11 cellular contexts compared by ENCODE assay signal in genomic region chr1:30887485-30888315, GRCh38. TPM values are rescaled to one million over a fixed set of nuclear protein-coding genes. Genes with fewer than 3 reads are reported as not detected.
DNase-seq lines count a peak whose midpoint lies in the region; TF ChIP-seq lines count a peak whose summit lies in the region.
"Had no signal": no experiment of that assay in that cellular context is flagged by ENCODE, and none has a peak within 500 bp of the region (broad histone marks: within the 10 kb centered on the region; RNA-seq: fewer than 3 reads in every experiment).

No MANE protein-coding gene starts in this region.

- H3K36me3 Mint-ChIP-seq in CD4-positive, alpha-beta memory T cell = no peaks in the 10 kb centered on the region

- no peaks in the 10 kb centered on the region for H3K4me1 Mint-ChIP-seq in CD4-positive, alpha-beta memory T cell

- no peak overlapping the region for H3K4me3 Mint-ChIP-seq in CD4-positive, alpha-beta memory T cell
- H3K4me3 Mint-ChIP-seq: activated T-cell treated with anti-CD3 and anti-CD28 coated beads, Interleukin-2, amount 50 U/mL, for 72 hours had no signal

- CTCF ChIA-PET in CD4-positive, alpha-beta memory T cell (lab: Charles Lee; ENCODE audit: partially characterized antibody) = no interaction called here

- TF ChIP-seq CTCF in astrocyte of the spinal cord (IDR thresholded peaks at IDR 0.05; ENCODE audit: low read depth, low read length) (no peak), tibial artery (IDR thresholded peaks at IDR 0.05) (no peak)

- in situ Hi-C loops in astrocyte of the spinal cord (cut with HindIII; ENCODE audit: low sequenced_read_pairs) = no loop called here

- no peaks in the 10 kb centered on the region for H3K9me3 Mint-ChIP-seq in CD4-positive, alpha-beta memory T cell
- H3K9me3 Mint-ChIP-seq: activated T-cell treated with anti-CD3 and anti-CD28 coated beads, Interleukin-2, amount 50 U/mL, for 72 hours had no signal

- peaks cover 3 to 18% of the 10 kb centered on the region in 2 donors for H3K27me3 Mint-ChIP-seq in CD4-positive, alpha-beta memory T cell

- intact Hi-C loops in tibial artery (cut with DNase I; ENCODE audit: low total_unique reads) = no loop called here
- intact Hi-C loops in CD4-positive, alpha-beta memory T cell (cut with micrococcal nuclease) = no loop called here

- H3K9me3 ChIP-seq in HUES6 (ENCODE audit: control insufficient read depth, insufficient read depth, low read depth, low read length) = no peaks in the 10 kb centered on the region
- H3K9me3 ChIP-seq in tibial artery = no peaks in the 10 kb centered on the region
- H3K9me3 ChIP-seq in CD4-positive, alpha-beta memory T cell (ENCODE audit: control insufficient read depth in 1 of 2, low read length in 2 of 2) = no peaks in the 10 kb centered on the region

- H3K4me1 ChIP-seq in HUES6 (ENCODE audit: control insufficient read depth, insufficient read depth, low read length) (peaks cover 22% of the 10 kb centered on the region), tibial artery (peaks cover 7 to 55% (median 43%) of the 10 kb centered on the region in 4 donors)
- H3K4me1 ChIP-seq in CD4-positive, alpha-beta memory T cell (ENCODE audit: insufficient read depth, low read length) = no peaks in the 10 kb centered on the region
- H3K4me1 ChIP-seq: parathyroid adenoma had no signal

- H3K27ac Mint-ChIP-seq in CD4-positive, alpha-beta memory T cell = no peak overlapping the region
- H3K27ac Mint-ChIP-seq: activated T-cell treated with anti-CD3 and anti-CD28 coated beads, Interleukin-2, amount 50 U/mL, for 72 hours had no signal

- DNase-seq in astrocyte of the spinal cord (ENCODE audit: low read depth, low spot score) = peak; percentile 21
- peak; percentile 68 for DNase-seq in hepatic stellate cell (ENCODE audit: low spot score)
- DNase-seq in tibial artery = no peak
- DNase-seq in NCI-H2029 treated with DMSO at 0.1 percent for 48 hours (lab: John Stamatoyannopoulos, UW) = no peak
- no peak for DNase-seq in activated naive CD4-positive, alpha-beta T cell treated with anti-CD3 and anti-CD28 coated beads, Interleukin-2, amount 50 U/mL, for 16 hours
- no peak for DNase-seq in CD4-positive, alpha-beta memory T cell
- DNase-seq: activated T-cell treated with anti-CD3 and anti-CD28 coated beads, Interleukin-2, amount 50 U/mL, for 72 hours; NCI-H1105; stimulated activated naive CD4-positive, alpha-beta T cell treated with Interleukin-2 at 50 U/mL for 16 hours had no signal

- H3K36me3 ChIP-seq in HUES6 (ENCODE audit: control insufficient read depth, insufficient read depth, low read length) = no peaks in the 10 kb centered on the region
- no peaks in the 10 kb centered on the region for H3K36me3 ChIP-seq in tibial artery
- H3K36me3 ChIP-seq in CD4-positive, alpha-beta memory T cell (ENCODE audit: insufficient read depth, low read length) = no peaks in the 10 kb centered on the region

- no peaks in the 10 kb centered on the region for H3K27me3 ChIP-seq in HUES6 (ENCODE audit: control insufficient read depth, insufficient read depth, low read length)
- no peaks in the 10 kb centered on the region for H3K27me3 ChIP-seq in tibial artery
- H3K27me3 ChIP-seq in CD4-positive, alpha-beta memory T cell (ENCODE audit: insufficient read depth, low read length) = no peaks in the 10 kb centered on the region

- peak overlapping the region; percentile 58 for H3K9ac ChIP-seq in HUES6 (ENCODE audit: low read length)
- H3K9ac ChIP-seq: parathyroid adenoma had no signal

- POLR2A ChIA-PET in CD4-positive, alpha-beta memory T cell (lab: Charles Lee; ENCODE audit: partially characterized antibody) = interaction anchor here (0.5 kb wide), 1 partner anchor 36 kb away, joined by 3 read pairs; no protein-coding TSS in a partner anchor

- H3K4me3 ChIP-seq in HUES6 (ENCODE audit: low read depth, low read length) (no peak overlapping the region), astrocyte of the spinal cord (ENCODE audit: low read depth, low read length) (no peak overlapping the region), tibial artery (no peak overlapping the region)
- no peak overlapping the region for H3K4me3 ChIP-seq in CD4-positive, alpha-beta memory T cell (ENCODE audit: low read length in 2 of 2)

- H3K27ac ChIP-seq in HUES6 (ENCODE audit: low read depth, low read length) = peak overlapping the region; percentile 11; the same call in 1 of the 2 replicates
- H3K27ac ChIP-seq in tibial artery = peak overlapping the region; percentile 92
- H3K27ac ChIP-seq in CD4-positive, alpha-beta memory T cell (ENCODE audit: low read depth, low read length) = no peak overlapping the region
- H3K27ac ChIP-seq: parathyroid adenoma had no signal

RNA-seq across cellular contexts. Expression of gene SDC3, which starts 20.9 kb away (rescaled TPM):
- under 1 TPM; 0.29 to 0.64 TPM for total RNA-seq in CD4-positive, alpha-beta memory T cell
- not detected for polyA plus RNA-seq in CD4-positive, alpha-beta memory T cell

Comparison
In these comparisons a context has a peak if more than half of its experiments do, and no peak if none do; other contexts are left out.
1. DNase-seq: peak in astrocyte of the spinal cord (single experiment) and hepatic stellate cell (single experiment); none in tibial artery (0 of 2), NCI-H2029 treated with DMSO at 0.1 percent for 48 hours (single experiment), activated naive CD4-positive, alpha-beta T cell treated with anti-CD3 and anti-CD28 coated beads, Interleukin-2, amount 50 U/mL, for 16 hours (single experiment) and CD4-positive, alpha-beta memory T cell (0 of 5).